In genomic region chr4:10015140-10015753, GRCh38 we compare ENCODE assay signal across 8 cellular contexts. TPM values are rescaled to one million over a fixed set of nuclear protein-coding genes. Genes with fewer than 3 reads are reported as not detected.
DNase-seq lines count a peak whose midpoint lies in the region; ATAC-seq and TF ChIP-seq lines count a peak whose summit lies in the region.

No MANE protein-coding gene starts in this region.

- no peak overlapping the region for H3K9ac ChIP-seq in OCI-LY1 (ENCODE audit: low read length)

- H4K20me1 ChIP-seq in OCI-LY1 (ENCODE audit: insufficient read depth, low read length), result no peaks in the 10 kb centered on the region

- H3K79me2 ChIP-seq in OCI-LY1 (ENCODE audit: insufficient read depth, low read length), result no peaks in the 10 kb centered on the region

- TF ChIP-seq POLR2A in erythroblast (IDR thresholded peaks at IDR 0.05; ENCODE audit: low read length) (no peak), prostate gland (IDR thresholded peaks at IDR 0.05) (no peak)

- H3K27me3 ChIP-seq in OCI-LY1 (ENCODE audit: insufficient read depth, low read length) (no peaks in the 10 kb centered on the region), prostate gland (replicated peaks; ENCODE audit: insufficient read depth) (no peaks in the 10 kb centered on the region)

- H3F3A ChIP-seq in OCI-LY1 (ENCODE audit: insufficient read depth, low read length), result no peaks in the 10 kb centered on the region

- no peak for ATAC-seq in activated CD4-positive, CD25-positive, alpha-beta regulatory T cell treated with anti-CD3 and anti-CD28 coated beads, Interleukin-2, amount 50 U/mL, for 24 hours

- WGBS in prostate gland, result 44% methylated on average over 7 of the region's 7 CpGs

- no peak overlapping the region for H3K27ac ChIP-seq in OCI-LY1 (ENCODE audit: low read depth, low read length, poor library complexity, severe bottlenecking)
- H3K27ac ChIP-seq in prostate gland, result no peak overlapping the region

- no peaks in the 10 kb centered on the region for H3K9me2 ChIP-seq in OCI-LY1 (ENCODE audit: low read depth, low read length)

- peak; percentile 57 for TF ChIP-seq CTCF in OCI-LY1 (IDR thresholded peaks at IDR 0.05; ENCODE audit: low read length)
- peak; percentile 37 to 67 (median 58) for TF ChIP-seq CTCF in prostate gland (IDR thresholded peaks at IDR 0.05)

- H3K4me1 ChIP-seq in OCI-LY1 (ENCODE audit: insufficient read depth, low read length, severe bottlenecking), result peaks cover 6% of the 10 kb centered on the region
- peaks cover 7% of the 10 kb centered on the region for H3K4me1 ChIP-seq in prostate gland (replicated peaks)

- peak; percentile 7 for DNase-seq in SIG-M5 treated with dmso at 0.1 percent for 504 hours (lab: John Stamatoyannopoulos, UW; ENCODE audit: unreplicated experiment)
- no peak for DNase-seq in SIG-M5 (lab: John Stamatoyannopoulos, UW)
- DNase-seq in HT-29 (ENCODE audit: low spot score), result peak; percentile 62
- peak; percentile 27 to 44 for DNase-seq in erythroblast (lab: John Stamatoyannopoulos, UW)
- DNase-seq in prostate gland (ENCODE audit: low spot score), result peak; percentile 44
- no peak for DNase-seq in activated T-cell treated with anti-CD3 and anti-CD28 coated beads, Interleukin-2, amount 50 U/mL, for 1 hour

- H3K9me3 ChIP-seq in OCI-LY1 (ENCODE audit: low read length), result no peaks in the 10 kb centered on the region
- no peaks in the 10 kb centered on the region for H3K9me3 ChIP-seq in prostate gland

- H3K4me3 ChIP-seq in OCI-LY1 (ENCODE audit: low read depth, low read length, poor library complexity, severe bottlenecking), result no peak overlapping the region
- no peak overlapping the region for H3K4me3 ChIP-seq in prostate gland

- no peak overlapping the region for H2AFZ ChIP-seq in OCI-LY1 (ENCODE audit: low read length)

- H3K36me3 ChIP-seq in OCI-LY1 (ENCODE audit: insufficient read depth, low read length) (no peaks in the 10 kb centered on the region), prostate gland (no peaks in the 10 kb centered on the region)

- H3K4me2 ChIP-seq in OCI-LY1 (ENCODE audit: low read length), result no peak overlapping the region

- intact Hi-C loops in prostate gland (cut with DNase I), result loop anchor here (2.0 to 10.0 kb wide), 4 partner anchors 140 to 390 kb away; no protein-coding TSS in a partner anchor

RNA-seq across cellular contexts. Expression of gene SLC2A9, which starts 6.0 kb away (rescaled TPM):
- 1.8 and 1.9 TPM in 2 replicates for total RNA-seq in HT-29 (2014; rRNA removed; shearing (Covaris generic))
- total RNA-seq in prostate gland, result 10 to 100 TPM in 1 of 2 donors, 1 to 10 TPM in 1; 9.8 to 15.3 TPM

Comparison
In these comparisons a context has a peak if more than half of its experiments do, and no peak if none do; other contexts are left out.
1. DNase-seq: peak in SIG-M5 treated with dmso at 0.1 percent for 504 hours (single experiment), HT-29 (single experiment), erythroblast (2 of 2) and prostate gland (single experiment); none in SIG-M5 (single experiment) and activated T-cell treated with anti-CD3 and anti-CD28 coated beads, Interleukin-2, amount 50 U/mL, for 1 hour (single experiment).